Comparison of ENCODE assay signal across 8 cellular contexts in the genomic region with DNA sequence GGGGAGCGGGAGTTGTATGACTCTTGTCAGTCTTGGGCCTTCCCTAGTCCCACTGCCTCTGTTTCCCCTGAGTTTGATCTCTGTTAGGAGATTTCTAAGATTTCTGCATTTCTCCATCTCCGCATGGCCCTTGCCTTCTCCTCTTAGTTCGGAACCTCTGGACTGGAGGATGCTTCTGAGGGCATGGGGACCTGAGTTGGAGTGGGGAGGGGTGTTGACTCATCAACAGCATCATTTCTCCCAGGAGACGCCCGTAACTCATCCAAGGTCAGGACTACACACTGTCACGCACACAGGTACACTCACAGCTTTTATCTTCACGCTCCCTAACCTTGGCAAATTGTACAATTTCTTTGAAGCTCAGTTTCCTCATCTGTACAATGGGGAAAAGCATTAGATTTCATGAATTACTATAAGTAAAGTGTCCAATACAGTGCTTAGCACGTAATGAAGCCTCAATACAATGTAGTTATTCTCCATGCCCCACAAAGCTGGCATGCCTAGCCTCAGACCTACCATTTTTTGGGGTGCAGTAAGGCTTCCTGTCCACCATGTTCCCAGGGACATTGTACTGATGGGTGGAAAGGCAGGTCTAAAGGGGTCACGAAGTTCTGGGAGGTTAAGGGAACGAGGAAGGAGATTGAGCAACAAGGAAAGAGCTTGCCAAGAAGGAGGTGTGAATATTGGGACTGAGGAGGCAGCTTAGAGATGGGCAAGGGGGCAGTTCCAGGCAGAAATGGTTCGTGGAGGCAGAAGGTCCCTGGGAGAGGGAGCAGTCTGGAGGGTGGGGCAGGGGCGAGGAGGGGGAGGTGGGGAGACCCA. TPM values are rescaled to one million over a fixed set of nuclear protein-coding genes. Genes with fewer than 3 reads are reported as not detected.
DNase-seq lines count a peak whose midpoint lies in the region; ATAC-seq and TF ChIP-seq lines count a peak whose summit lies in the region.

No MANE protein-coding gene starts in this region.

- POLR2A ChIA-PET in HCT116 (lab: Charles Lee), result interaction anchor here (0.7 to 1.5 kb wide), 3 partner anchors 19 to 278 kb away, joined by 3 to 5 read pairs (median 4); partner anchors contain the start of gene MLF2

- TF ChIP-seq RAD21 in HCT116 (IDR thresholded peaks at IDR 0.05; ENCODE audit: low read depth), result no peak
- TF ChIP-seq RAD21 in neural cell (conservative IDR thresholded peaks at IDR 0.05), result no peak

- TF ChIP-seq POLR2A in HCT116 (IDR thresholded peaks at IDR 0.05; ENCODE audit: borderline replicate concordance, extremely low read depth, insufficient read depth, insufficient read length), result no peak

- H3K4me3 Mint-ChIP-seq in brain, result peak overlapping the region in 4 of 5 experiments; percentile 28 to 66 (median 53)

- H3K9ac ChIP-seq in HCT116 (ENCODE audit: low read length), result no peak overlapping the region
- no peak overlapping the region for H3K9ac ChIP-seq in neural cell (ENCODE audit: low read length)

- H3K27ac Mint-ChIP-seq in brain, result peak overlapping the region; percentile 30 to 95 (median 73)

- H4K20me1 ChIP-seq in HCT116 (ENCODE audit: insufficient read depth), result no peaks in the 10 kb centered on the region
- H4K20me1 ChIP-seq in neural cell (ENCODE audit: insufficient read depth), result peaks cover 33% of the 10 kb centered on the region

- H3K4me2 ChIP-seq in HCT116 (ENCODE audit: low read length) (no peak overlapping the region), neural cell (ENCODE audit: low read length) (no peak overlapping the region)

- peaks cover 38% of the 10 kb centered on the region for H3K36me3 Mint-ChIP-seq in brain

- H3K27me3 ChIP-seq in HCT116 (ENCODE audit: insufficient read depth, low read length), result no peaks in the 10 kb centered on the region
- H3K27me3 ChIP-seq in neural cell (ENCODE audit: insufficient read depth, low read depth, low read length), result no peaks in the 10 kb centered on the region

- H3K9me2 ChIP-seq in HCT116 (ENCODE audit: insufficient read depth) (no peaks in the 10 kb centered on the region), neural cell (ENCODE audit: insufficient read depth, low read length) (no peaks in the 10 kb centered on the region)

- no peak overlapping the region for H2AFZ ChIP-seq in HCT116 (ENCODE audit: low read depth, low read length, poor library complexity, severe bottlenecking)
- no peak overlapping the region for H2AFZ ChIP-seq in neural cell (ENCODE audit: low read depth, low read length)

- H3K79me2 ChIP-seq in HCT116 (ENCODE audit: insufficient read depth, low read length) (peaks cover 29% of the 10 kb centered on the region), neural cell (replicated peaks; ENCODE audit: insufficient read depth, low read length) (peaks cover 49% of the 10 kb centered on the region)

- no peaks in the 10 kb centered on the region for H3K9me3 ChIP-seq in HCT116 (ENCODE audit: control insufficient read depth in 1 of 2, insufficient read depth in 1 of 2, low read depth in 1 of 2, low read length in 2 of 2)
- H3K9me3 ChIP-seq in neural cell (ENCODE audit: low read length), result no peaks in the 10 kb centered on the region

- H3K4me1 ChIP-seq in HCT116 (ENCODE audit: control insufficient read depth in 1 of 2, insufficient read depth in 2 of 2, low read length in 2 of 2), result peaks cover 18 to 39% of the 10 kb centered on the region in 2 experiments

- intact Hi-C loops in HCT116 (cut with micrococcal nuclease), result no loop called here

- H3K27ac ChIP-seq in 22Rv1 (peak overlapping the region; percentile 99), HCT116 (ENCODE audit: low read depth, low read length) (peak overlapping the region; percentile 40; the same call in 1 of the 2 replicates), neural cell (ENCODE audit: low read length) (no peak overlapping the region)

- H3K4me1 Mint-ChIP-seq in brain, result peaks cover 63% of the 10 kb centered on the region

- no peak for ATAC-seq in HCT116
- ATAC-seq in HG03139 (IDR thresholded peaks at IDR 0.05; ENCODE audit: unreplicated experiment), result no peak
- no peak for ATAC-seq in HG02588 (IDR thresholded peaks at IDR 0.05; ENCODE audit: unreplicated experiment)

- CTCF ChIA-PET in HCT116 (lab: Charles Lee), result interaction anchor here (0.7 to 1.9 kb wide), 4 partner anchors 13 to 189 kb away, joined by 3 to 13 read pairs (median 4); partner anchors contain the start of gene MLF2

- peaks cover 12% of the 10 kb centered on the region for H3K27me3 Mint-ChIP-seq in brain

- no peak for TF ChIP-seq EP300 in neural cell (conservative IDR thresholded peaks at IDR 0.05; ENCODE audit: poor library complexity, severe bottlenecking)

- RAD21 ChIA-PET in HCT116 (lab: Charles Lee; ENCODE audit: low non-redundant PET in 1 of 2, low total read pairs in 2 of 2, uncharacterized antibody in 2 of 2, unreplicated experiment in 2 of 2), result no interaction called here

- H3K4me3 ChIP-seq in HCT116 (replicated peaks in 1 of 2; ENCODE audit: low read depth in 1 of 2, low read length in 2 of 2) (no peak overlapping the region), neural cell (ENCODE audit: low read length) (no peak overlapping the region)

- H3F3A ChIP-seq in neural cell (ENCODE audit: insufficient read depth, low read length, poor library complexity, severe bottlenecking), result peaks cover 6% of the 10 kb centered on the region

- peaks cover 0 to 4% (median 0%) of the 10 kb centered on the region in 5 experiments for H3K9me3 Mint-ChIP-seq in brain

- peaks cover 9 to 13% of the 10 kb centered on the region in 2 experiments; a peak in 3 of 4 replicates for H3K36me3 ChIP-seq in HCT116 (ENCODE audit: control insufficient read depth in 1 of 2, insufficient read depth in 2 of 2, low read length in 2 of 2)
- peaks cover 4% of the 10 kb centered on the region for H3K36me3 ChIP-seq in neural cell (ENCODE audit: insufficient read depth, low read length)

- TF ChIP-seq CTCF in 22Rv1 (IDR thresholded peaks at IDR 0.05) (no peak), HCT116 (IDR thresholded peaks at IDR 0.05 in 2 of 3, conservative IDR thresholded peaks at IDR 0.05 in 1 of 3; ENCODE audit: borderline replicate concordance in 1 of 3, insufficient read depth in 1 of 3, low read depth in 2 of 3, low read length in 2 of 3) (no peak), brain (conservative IDR thresholded peaks at IDR 0.05) (no peak), neural cell (IDR thresholded peaks at IDR 0.05; ENCODE audit: poor library complexity, severe bottlenecking) (no peak)

- DNase-seq in HCT116 (ENCODE audit: low read depth, low spot score) (no peak), putamen (ENCODE audit: low spot score) (no peak), pons (ENCODE audit: low spot score) (no peak)

- BruUV-seq in HCT116 (replicated peaks; lab: Mats Ljungman, UMichigan), result no TSS peak

TF ChIP-seq in HCT116, 20 proteins besides CTCF, POLR2A, EP300 and RAD21:
- TF ChIP-seq SIN3A (IDR thresholded peaks at IDR 0.05; ENCODE audit: low read depth) (no peak), POLR2AphosphoS5 (IDR thresholded peaks at IDR 0.05; ENCODE audit: low read depth, low read length) (no peak; the same call in 1 of the 2 replicates), TCF7L2 (IDR thresholded peaks at IDR 0.05; ENCODE audit: borderline replicate concordance, extremely low read depth, insufficient read depth, insufficient read length) (peak; percentile 84)
TF ChIP-seq in HCT116: peak in this region for 1.

TF ChIP-seq in neural cell, 6 proteins besides CTCF, POLR2A, EP300 and RAD21 (continues in another document):
- no peak for TF ChIP-seq EZH2 (IDR thresholded peaks at IDR 0.05; ENCODE audit: borderline replicate concordance, insufficient read depth, low read length, poor library complexity, severe bottlenecking)
- no peak for TF ChIP-seq MXI1 (conservative IDR thresholded peaks at IDR 0.05; ENCODE audit: poor library complexity, severe bottlenecking)
- no peak for TF ChIP-seq TAF1 (IDR thresholded peaks at IDR 0.05; ENCODE audit: low read depth)
- TF ChIP-seq SMC3 (conservative IDR thresholded peaks at IDR 0.05; ENCODE audit: poor library complexity), result no peak
- TF ChIP-seq POLR2AphosphoS5 (IDR thresholded peaks at IDR 0.05), result peak; percentile 26

RNA-seq across cellular contexts. Expression of gene LAG3, which starts 0.6 kb away (rescaled TPM):
- total RNA-seq in HCT116 (2021; ENCODE audit: unreplicated experiment), result 3.3 TPM
- 1.7 and 2.0 TPM in 2 replicates for polyA plus RNA-seq in HCT116 (2012)
- polyA plus RNA-seq in brain (ENCODE audit: insufficient read depth, low read depth, low replicate concordance), result 0.81 TPM
- polyA plus RNA-seq in neural cell, result 1.4 and 2.0 TPM in 2 replicates
- 0.24 and 1.3 TPM in 2 replicates for polyA minus RNA-seq in neural cell

RNA-seq across cellular contexts. Expression of gene PTMS, which starts 5.6 kb away (rescaled TPM):
- total RNA-seq in HCT116 (2021; ENCODE audit: unreplicated experiment), result 494 TPM
- 414 and 526 TPM in 2 replicates for polyA plus RNA-seq in HCT116 (2012)
- polyA plus RNA-seq in brain (ENCODE audit: insufficient read depth, low read depth, low replicate concordance), result 1,278 TPM
- 504 and 557 TPM in 2 replicates for polyA plus RNA-seq in neural cell
- 239 and 310 TPM in 2 replicates for polyA minus RNA-seq in neural cell

RNA-seq across cellular contexts. Expression of gene CD4, which starts 17.6 kb away (rescaled TPM):
- total RNA-seq in HCT116 (2021; ENCODE audit: unreplicated experiment), result 0.42 TPM
- polyA plus RNA-seq in HCT116 (2012), result 1.1 and 1.3 TPM in 2 replicates
- polyA plus RNA-seq in brain (ENCODE audit: insufficient read depth, low read depth, low replicate concordance) (13.7 TPM), neural cell (not detected in 2 replicates)
- not detected in 2 replicates for polyA minus RNA-seq in neural cell

RNA-seq across cellular contexts. Expression of gene MLF2, which starts 18.8 kb away (rescaled TPM):
- total RNA-seq in HCT116 (2021; ENCODE audit: unreplicated experiment), result 309 TPM
- 328 and 383 TPM in 2 replicates for polyA plus RNA-seq in HCT116 (2012)
- polyA plus RNA-seq in brain (ENCODE audit: insufficient read depth, low read depth, low replicate concordance), result 293 TPM
- polyA plus RNA-seq in neural cell, result 134 and 176 TPM in 2 replicates
- 120 and 128 TPM in 2 replicates for polyA minus RNA-seq in neural cell

RNA-seq across cellular contexts. Expression of gene COPS7A, which starts 47.9 kb away (rescaled TPM):
- 67.8 TPM for total RNA-seq in HCT116 (2021; ENCODE audit: unreplicated experiment)
- polyA plus RNA-seq in HCT116 (2012), result 92.1 and 108 TPM in 2 replicates
- 77.8 TPM for polyA plus RNA-seq in brain (ENCODE audit: insufficient read depth, low read depth, low replicate concordance)
- polyA plus RNA-seq in neural cell, result 45.8 and 50.2 TPM in 2 replicates
- 22.2 and 22.6 TPM in 2 replicates for polyA minus RNA-seq in neural cell

Comparison
In these comparisons a context has a peak if more than half of its experiments do, and no peak if none do; other contexts are left out.
1. RNA of gene CD4, which starts 17.6 kb away (polyA plus RNA-seq): 13.7 TPM in brain (single experiment); not detected in neural cell; every median in the first group is over 10 times any median in the second.